Comparison of ENCODE assay signal across 1 cellular context in the genomic region with DNA sequence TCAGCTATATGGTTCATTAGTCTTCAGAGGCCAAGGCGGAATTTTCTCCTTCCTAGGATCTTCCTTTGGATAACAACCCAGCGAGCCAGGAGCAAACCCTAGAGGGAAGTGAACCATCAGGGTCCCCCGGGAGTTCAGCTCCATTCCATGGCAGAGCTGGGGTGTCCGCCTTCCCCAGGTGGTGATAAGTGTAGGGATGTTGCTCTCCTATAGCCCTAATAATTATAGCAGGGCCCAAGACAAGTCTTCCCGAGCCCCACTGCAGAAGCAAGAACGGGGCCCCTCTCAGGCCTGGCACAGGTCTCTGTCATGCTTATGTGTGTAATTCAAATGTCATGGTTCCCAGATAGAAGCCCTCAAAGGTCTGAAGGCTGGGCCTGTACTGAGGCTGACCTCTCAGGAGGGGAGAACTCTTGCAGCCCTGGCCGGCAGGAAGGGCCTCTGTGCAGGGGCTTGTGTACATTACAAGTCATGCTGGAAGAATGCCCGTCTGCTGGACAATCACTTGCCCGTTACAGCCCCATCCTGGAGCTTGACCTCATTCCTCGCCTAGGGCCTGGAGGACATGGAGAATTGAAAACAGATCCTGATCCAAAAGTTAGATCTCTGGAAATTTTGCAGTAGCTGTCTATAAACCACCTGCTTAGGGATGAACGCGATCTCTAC.
TF ChIP-seq lines count a peak whose summit lies in the region.

No MANE protein-coding gene starts in this region.

TF ChIP-seq in HepG2, 621 proteins besides CTCF, POLR2A, EP300 and RAD21 (continued from another document):
- 0 out of 2 replicates have a peak, but pooled peaks have one; percentile 23 for TF ChIP-seq RERE (CRISPR knock-in tag; IDR thresholded peaks at IDR 0.05; ENCODE audit: low read depth)
- no peak for TF ChIP-seq FUBP1 (CRISPR knock-in tag; IDR thresholded peaks at IDR 0.05; ENCODE audit: borderline replicate concordance)
- peak; percentile 59 for TF ChIP-seq ZNF501 (CRISPR knock-in tag; IDR thresholded peaks at IDR 0.05)
- TF ChIP-seq AHDC1 (CRISPR knock-in tag; IDR thresholded peaks at IDR 0.05; ENCODE audit: borderline replicate concordance), result peak; percentile 83; the same call in 1 of the 2 replicates
